In the genomic region with DNA sequence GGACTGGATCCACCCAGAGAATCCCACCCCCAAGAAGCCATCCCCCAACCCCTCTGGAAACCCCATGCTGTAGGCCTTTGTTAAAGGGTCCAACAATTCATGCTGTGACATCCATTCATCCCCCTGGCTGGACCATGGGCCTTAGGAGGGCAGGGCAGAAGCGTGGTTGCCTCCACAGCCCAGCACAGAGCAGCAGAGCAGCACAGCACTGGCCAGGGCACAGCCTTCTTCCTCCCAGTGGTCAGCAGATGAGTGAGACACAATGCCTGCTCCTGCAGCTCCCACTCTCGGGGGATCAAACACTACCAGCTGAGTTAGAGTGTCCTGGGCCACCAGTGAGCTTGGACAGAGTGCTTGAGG, we compare ENCODE assay signal across 27 cellular contexts.
DNase-seq lines count a peak whose midpoint lies in the region; ATAC-seq, FAIRE-seq and TF ChIP-seq lines count a peak whose summit lies in the region.
"Had no signal": no experiment of that assay in that cellular context is flagged by ENCODE, and none has a peak within 500 bp of the region (broad histone marks: within the 10 kb centered on the region; RNA-seq: fewer than 3 reads in every experiment).

No MANE protein-coding gene starts in this region.

- H3K14ac ChIP-seq in IMR-90 (replicated peaks; ENCODE audit: low read depth, low read length) (no peak overlapping the region), H1 (ENCODE audit: insufficient read length) (no peak overlapping the region), mesenchymal stem cell (ENCODE audit: low read length in 2 of 2) (no peak overlapping the region)

- H3K79me1 ChIP-seq in IMR-90 (ENCODE audit: low read depth in 1 of 2, low read length in 2 of 2) (no peaks in the 10 kb centered on the region), H1 (ENCODE audit: low read depth, low read length) (no peaks in the 10 kb centered on the region), mesenchymal stem cell (replicated peaks; ENCODE audit: low read length, poor library complexity, severe bottlenecking) (no peaks in the 10 kb centered on the region)

- peaks cover 2% of the 10 kb centered on the region; the same call in 1 of the 2 replicates for H3K9me3 ChIP-seq in IMR-90 (ENCODE audit: control insufficient read depth, insufficient read depth, low read length)
- H3K9me3 ChIP-seq in H1 (ENCODE audit: insufficient read depth in 2 of 2, low read depth in 1 of 2, low read length in 1 of 2), result peaks cover 10 to 12% of the 10 kb centered on the region in 2 experiments
- peaks cover 5% of the 10 kb centered on the region for H3K9me3 ChIP-seq in mesenchymal stem cell (ENCODE audit: control insufficient read depth, low read length)
- no peaks in the 10 kb centered on the region for H3K9me3 ChIP-seq in hepatocyte (ENCODE audit: low read depth)
- H3K9me3 ChIP-seq: A549; BLaER1 treated with 17β-estradiol and CSF1 and Interleukin-3, amounts not matched to agents 10 nM and 100 nM; HAP-1 had no signal

- no peak for DNase-seq in IMR-90
- DNase-seq in H1 (ENCODE audit: low read depth in 1 of 2, low spot score in 2 of 2), result no peak
- no peak for DNase-seq in mesenchymal stem cell
- peak; percentile 51 for DNase-seq in posterior vena cava (ENCODE audit: low spot score)
- DNase-seq in NOMO-1 treated with dmso at 0.1 percent for 144 hours (lab: John Stamatoyannopoulos, UW; ENCODE audit: unreplicated experiment), result no peak
- no peak for DNase-seq in DMS79 treated with DMSO at 0.1 percent for 48 hours (lab: John Stamatoyannopoulos, UW)
- no peak for DNase-seq in hepatocyte (ENCODE audit: low spot score)
- DNase-seq: AML-193; CD4-positive, alpha-beta memory T cell; COR-L47; EL; GDM1; GM23248; HFFc6; NCI-H1048; NCI-H1417; NCI-H1694; NCI-H2029 treated with DMSO at 0.1 percent for 48 hours; NCI-H2227 treated with DMSO at 0.1 percent for 48 hours; NCI-H526 treated with DMSO at 0.1 percent for 48 hours; RPMI8226; SIG-M5 had no signal

- TF ChIP-seq RAD21 in IMR-90 (IDR thresholded peaks at IDR 0.05; ENCODE audit: low read length) (no peak), H1 (IDR thresholded peaks at IDR 0.05 in 1 of 2, conservative IDR thresholded peaks at IDR 0.05 in 1 of 2; ENCODE audit: low read depth in 2 of 2, low read length in 2 of 2) (no peak)

- H3K27me3 ChIP-seq in IMR-90 (ENCODE audit: control insufficient read depth, insufficient read depth, low read length) (no peaks in the 10 kb centered on the region; the same call in 1 of the 2 replicates), H1 (replicated peaks in 1 of 4; ENCODE audit: control insufficient read depth in 3 of 4, extremely low read depth in 1 of 4, insufficient read depth in 3 of 4, low read length in 3 of 4) (no peaks in the 10 kb centered on the region), mesenchymal stem cell (ENCODE audit: control insufficient read depth in 1 of 2, insufficient read depth in 1 of 2, low read length in 2 of 2) (peaks cover 0 to 12% of the 10 kb centered on the region in 2 experiments), hepatocyte (no peaks in the 10 kb centered on the region)

- POLR2A ChIA-PET in IMR-90 (lab: Charles Lee; ENCODE audit: unreplicated experiment), result no interaction called here
- POLR2A ChIA-PET in H1 (lab: Charles Lee; ENCODE audit: partially characterized antibody), result no interaction called here

- no peak overlapping the region for H4K91ac ChIP-seq in IMR-90 (ENCODE audit: insufficient read depth, low read depth, low read length)
- H4K91ac ChIP-seq in H1 (replicated peaks; ENCODE audit: insufficient read length, low read length), result no peak overlapping the region
- H4K91ac ChIP-seq in mesenchymal stem cell (ENCODE audit: low read length), result no peak overlapping the region

- H3K4me3 ChIP-seq in IMR-90 (ENCODE audit: insufficient read depth, low read depth, low read length), result no peak overlapping the region
- H3K4me3 ChIP-seq in H1 (ENCODE audit: extremely low read depth in 1 of 4, insufficient read depth in 2 of 4, low read depth in 3 of 4, low read length in 4 of 4), result no peak overlapping the region
- H3K4me3 ChIP-seq in mesenchymal stem cell (ENCODE audit: insufficient read depth in 1 of 2, low read depth in 1 of 2, low read length in 2 of 2), result no peak overlapping the region
- no peak overlapping the region for H3K4me3 ChIP-seq in hepatocyte
- H3K4me3 ChIP-seq: A549; BLaER1 treated with 17β-estradiol and CSF1 and Interleukin-3, amounts not matched to agents 10 nM and 100 nM; GM12878; GM23248; HAP-1; SK-N-MC had no signal

- H3K56ac ChIP-seq in IMR-90 (ENCODE audit: extremely low read depth, insufficient read depth, low read length) (no peak overlapping the region), H1 (replicated peaks; ENCODE audit: insufficient read length, low read depth, low read length) (no peak overlapping the region)

- H2BK12ac ChIP-seq in H1 (ENCODE audit: low read depth, low read length) (peak overlapping the region; percentile 33; the same call in 1 of the 2 replicates), mesenchymal stem cell (ENCODE audit: low read length in 2 of 2) (no peak overlapping the region)

- no peak overlapping the region for H3K18ac ChIP-seq in IMR-90 (ENCODE audit: low read depth, low read length)
- no peak overlapping the region for H3K18ac ChIP-seq in H1 (ENCODE audit: extremely low read depth, low read length)
- H3K18ac ChIP-seq in mesenchymal stem cell (ENCODE audit: low read depth in 1 of 2, low read length in 2 of 2), result peak overlapping the region in 1 of 2 experiments; percentile 44

- H2AFZ ChIP-seq in IMR-90 (replicated peaks; ENCODE audit: low read length, poor library complexity) (peak overlapping the region; percentile 19), H1 (ENCODE audit: low read length) (no peak overlapping the region), mesenchymal stem cell (ENCODE audit: low read depth, low read length) (no peak overlapping the region), hepatocyte (no peak overlapping the region)
- H2AFZ ChIP-seq: GM23248 had no signal

- H2BK5ac ChIP-seq in IMR-90 (ENCODE audit: low read depth, low read length, poor library complexity, severe bottlenecking) (peak overlapping the region; percentile 38), H1 (ENCODE audit: low read depth, low read length) (no peak overlapping the region), mesenchymal stem cell (ENCODE audit: low read depth, low read length, poor library complexity, severe bottlenecking) (no peak overlapping the region)

- H2BK15ac ChIP-seq in IMR-90 (ENCODE audit: low read depth, low read length) (no peak overlapping the region), H1 (ENCODE audit: low read length) (no peak overlapping the region; the same call in 1 of the 2 replicates), mesenchymal stem cell (ENCODE audit: low read depth, poor library complexity, severe bottlenecking) (peak overlapping the region; percentile 55)

- TF ChIP-seq POLR2A in IMR-90 (IDR thresholded peaks at IDR 0.05; ENCODE audit: low read depth, low read length) (no peak), H1 (IDR thresholded peaks at IDR 0.05; ENCODE audit: control extremely low read depth in 1 of 2, low read depth in 2 of 2, low read length in 2 of 2) (no peak)

- H3K9ac ChIP-seq in IMR-90 (ENCODE audit: low read depth, low read length) (no peak overlapping the region), H1 (replicated peaks in 1 of 4; ENCODE audit: extremely low read depth in 1 of 4, low read depth in 3 of 4, low read length in 3 of 4) (no peak overlapping the region), mesenchymal stem cell (ENCODE audit: low read length) (no peak overlapping the region)
- H3K9ac ChIP-seq: BLaER1 treated with 17β-estradiol and CSF1 and Interleukin-3, amounts not matched to agents 10 nM and 100 nM; GM23248 had no signal

- 100% methylated on average over 2 of the region's 2 CpGs; no CpG with 5 or more reads in 1 of the 2 experiments for WGBS in IMR-90 (ENCODE audit: extremely low coverage in 2 of 2, insufficient read length in 1 of 2), 2 experiments
- WGBS in H1 (ENCODE audit: extremely low coverage in 1 of 2, insufficient coverage in 1 of 2, insufficient read length in 1 of 2, insufficient replicate concordance in 2 of 2, low coverage in 1 of 2, low lambda C conversion rate in 2 of 2, missing lambda C conversion rate in 1 of 2), 2 experiments, result 82% methylated on average over 2 of the region's 2 CpGs; no CpG with 5 or more reads in 1 of the 2 experiments
- WGBS in mesenchymal stem cell, result 92% methylated on average over 2 of the region's 2 CpGs
- 84% methylated on average over 2 of the region's 2 CpGs for WGBS in hepatocyte (ENCODE audit: low lambda C conversion rate, missing lambda C conversion rate)

- H4K5ac ChIP-seq in IMR-90 (ENCODE audit: low read depth, low read length), result no peak overlapping the region
- no peak overlapping the region for H4K5ac ChIP-seq in H1 (ENCODE audit: insufficient read length, low read depth, low read length)

- H4K20me1 ChIP-seq in IMR-90 (ENCODE audit: insufficient read depth, low read length), result no peaks in the 10 kb centered on the region
- no peaks in the 10 kb centered on the region for H4K20me1 ChIP-seq in H1 (replicated peaks in 1 of 2; ENCODE audit: control insufficient read depth in 1 of 2, insufficient read depth in 2 of 2, low read length in 2 of 2)
- no peaks in the 10 kb centered on the region for H4K20me1 ChIP-seq in hepatocyte (ENCODE audit: insufficient read depth, poor library complexity, severe bottlenecking)
- H4K20me1 ChIP-seq: BLaER1 treated with 17β-estradiol and CSF1 and Interleukin-3, amounts not matched to agents 10 nM and 100 nM had no signal

- no peaks in the 10 kb centered on the region for H3K9me2 ChIP-seq in hepatocyte (replicated peaks; ENCODE audit: insufficient read depth)

- H2AK5ac ChIP-seq in IMR-90 (ENCODE audit: low read depth, low read length), result peak overlapping the region; percentile 33
- H2AK5ac ChIP-seq in H1 (ENCODE audit: low read depth, low read length), result no peak overlapping the region
- H2AK5ac ChIP-seq in mesenchymal stem cell (ENCODE audit: low read length, severe bottlenecking), result no peak overlapping the region

- no peak for ATAC-seq in IMR-90 (ENCODE audit: low read depth)
- ATAC-seq: A549, GM12878 had no signal

- peak overlapping the region; percentile 52; the same call in 1 of the 2 replicates for H3K4ac ChIP-seq in IMR-90 (ENCODE audit: low read depth, low read length)
- no peak overlapping the region for H3K4ac ChIP-seq in H1 (replicated peaks; ENCODE audit: insufficient read length, low read depth, low read length)
- no peak overlapping the region for H3K4ac ChIP-seq in mesenchymal stem cell (ENCODE audit: low read depth in 1 of 2, low read length in 2 of 2)

- peak overlapping the region; percentile 34; the same call in 1 of the 2 replicates for H2BK20ac ChIP-seq in IMR-90 (ENCODE audit: low read depth, low read length)
- H2BK20ac ChIP-seq in H1 (ENCODE audit: low read length), result no peak overlapping the region

- FAIRE-seq in H1 (lab: Jason Lieb, UNC), result no peak
- FAIRE-seq: A549, GM12878 had no signal

- H3K23ac ChIP-seq in IMR-90 (ENCODE audit: low read depth, low read length), result no peak overlapping the region
- no peak overlapping the region for H3K23ac ChIP-seq in H1 (ENCODE audit: insufficient read length)
- H3K23ac ChIP-seq in mesenchymal stem cell (ENCODE audit: low read length in 2 of 2), result no peak overlapping the region

- H3K79me2 ChIP-seq in H1 (ENCODE audit: control insufficient read depth in 1 of 2, insufficient read depth in 2 of 2, low read length in 2 of 2) (no peaks in the 10 kb centered on the region), hepatocyte (no peaks in the 10 kb centered on the region)

- H3K4me2 ChIP-seq in IMR-90 (ENCODE audit: low read depth, low read length) (no peak overlapping the region), H1 (ENCODE audit: insufficient read depth in 1 of 2, low read depth in 2 of 2, low read length in 2 of 2) (no peak overlapping the region), mesenchymal stem cell (ENCODE audit: low read length, poor library complexity, severe bottlenecking) (no peak overlapping the region), hepatocyte (no peak overlapping the region)
- H3K4me2 ChIP-seq: A549 had no signal

- intact Hi-C loops in IMR-90 (cut with micrococcal nuclease) (no loop called here), posterior vena cava (cut with DNase I) (no loop called here)

- H3K27ac ChIP-seq in IMR-90 (ENCODE audit: insufficient read depth, low read length) (no peak overlapping the region), H1 (ENCODE audit: low read depth, low read length) (no peak overlapping the region), mesenchymal stem cell (ENCODE audit: low read length, poor library complexity, severe bottlenecking) (no peak overlapping the region), hepatocyte (no peak overlapping the region)
- H3K27ac ChIP-seq: A549, GM23248, SK-N-MC had no signal

- in situ Hi-C loops in IMR-90 (cut with MboI; ENCODE audit: low sequenced_read_pairs), result no loop called here

- H2AK9ac ChIP-seq in IMR-90 (replicated peaks; ENCODE audit: low read depth, low read length, poor library complexity), result no peak overlapping the region

- TF ChIP-seq EP300 in H1 (IDR thresholded peaks at IDR 0.05; ENCODE audit: borderline replicate concordance in 1 of 2, low read depth in 2 of 2, low read length in 2 of 2), result no peak

- peaks cover 6% of the 10 kb centered on the region; the same call in 1 of the 2 replicates for H3K9me1 ChIP-seq in IMR-90 (ENCODE audit: insufficient read depth, low read length)

- H2BK120ac ChIP-seq in IMR-90 (ENCODE audit: low read depth, low read length) (no peak overlapping the region), H1 (replicated peaks; ENCODE audit: low read depth, low read length) (no peak overlapping the region), mesenchymal stem cell (ENCODE audit: low read depth, low read length) (no peak overlapping the region)

- H4K8ac ChIP-seq in IMR-90 (ENCODE audit: low read depth in 2 of 2, low read length in 2 of 2) (no peak overlapping the region), H1 (ENCODE audit: extremely low read depth, insufficient read depth, low read length) (no peak overlapping the region), mesenchymal stem cell (ENCODE audit: low read length) (no peak overlapping the region)

- H3K36me3 ChIP-seq in IMR-90 (ENCODE audit: control insufficient read depth, insufficient read depth, low read length), result no peaks in the 10 kb centered on the region
- no peaks in the 10 kb centered on the region for H3K36me3 ChIP-seq in H1 (ENCODE audit: control insufficient read depth in 2 of 4, insufficient read depth in 4 of 4, low read length in 3 of 4)
- H3K36me3 ChIP-seq in mesenchymal stem cell (ENCODE audit: control insufficient read depth in 1 of 2, insufficient read depth in 2 of 2, low read depth in 1 of 2, low read length in 2 of 2), result no peaks in the 10 kb centered on the region
- H3K36me3 ChIP-seq in hepatocyte (replicated peaks; ENCODE audit: insufficient read depth, low read depth), result no peaks in the 10 kb centered on the region
- H3K36me3 ChIP-seq: BLaER1 treated with 17β-estradiol and CSF1 and Interleukin-3, amounts not matched to agents 10 nM and 100 nM; HAP-1 had no signal

- dilution Hi-C loops in IMR-90 (cut with HindIII; ENCODE audit: low sequenced_read_pairs, unreplicated experiment), result no loop called here

- BruUV-seq in IMR-90 (replicated peaks; lab: Mats Ljungman, UMichigan), result no TSS peak

- TF ChIP-seq CTCF in IMR-90 (conservative IDR thresholded peaks at IDR 0.05; ENCODE audit: low read depth, low read length) (no peak), H1 (IDR thresholded peaks at IDR 0.05; ENCODE audit: control extremely low read depth in 1 of 3, insufficient read depth in 1 of 3, low read depth in 1 of 3, low read length in 3 of 3) (no peak), hepatocyte (IDR thresholded peaks at IDR 0.05; ENCODE audit: poor library complexity) (no peak)

- CTCF ChIA-PET in IMR-90 (lab: Yijun Ruan, JAX) (no interaction called here), H1 (lab: Charles Lee; ENCODE audit: partially characterized antibody) (interaction anchor here (1.0 to 1.8 kb wide), 3 partner anchors 14 to 306 kb away, joined by 3 to 6 read pairs (median 4); no protein-coding TSS in a partner anchor)

- H3K23me2 ChIP-seq in H1 (ENCODE audit: low read depth, low read length), result no peaks in the 10 kb centered on the region

- peaks cover 9% of the 10 kb centered on the region for H3K4me1 ChIP-seq in IMR-90 (ENCODE audit: control insufficient read depth, insufficient read depth, low read length)
- peaks cover 0 to 6% (median 2%) of the 10 kb centered on the region in 4 experiments; a peak in 2 of 7 replicates for H3K4me1 ChIP-seq in H1 (replicated peaks in 1 of 4; ENCODE audit: control insufficient read depth in 3 of 4, insufficient read depth in 4 of 4, low read length in 3 of 4)
- H3K4me1 ChIP-seq in mesenchymal stem cell (ENCODE audit: control insufficient read depth, insufficient read depth, low read depth, low read length), result peaks cover 18% of the 10 kb centered on the region
- H3K4me1 ChIP-seq in hepatocyte (ENCODE audit: insufficient read depth), result peaks cover 9% of the 10 kb centered on the region
- H3K4me1 ChIP-seq: A549, HAP-1 had no signal
